Comparison of ENCODE assay signal across 21 cellular contexts in genomic region chr4:176034936-176035335, GRCh38.
"Had no signal": no experiment of that assay in that cellular context is flagged by ENCODE, and none has a peak within 500 bp of the region (broad histone marks: within the 10 kb centered on the region; RNA-seq: fewer than 3 reads in every experiment).

No MANE protein-coding gene starts in this region.

- H3K9me3 ChIP-seq: colonic mucosa, esophagus squamous epithelium had no signal

- H3K4me3 ChIP-seq: cardiac muscle cell, colonic mucosa, esophagus squamous epithelium, heart right ventricle, left ventricle myocardium inferior, lung, spleen, tibial nerve had no signal

- H3K27ac ChIP-seq: cardiac muscle cell, colonic mucosa, epithelial cell of prostate, esophagus squamous epithelium, foreskin keratinocyte, heart right ventricle, left ventricle myocardium inferior, spleen, tibial nerve had no signal

- ATAC-seq: activated CD8-positive, alpha-beta memory T cell treated with anti-CD3 and anti-CD28 coated beads, Interleukin-2, amount 10 ng/mL, durations not matched to agents 7 days and 5 days; activated CD8-positive, alpha-beta T cell treated with anti-CD3 and anti-CD28 coated beads, Interleukin-2, amount 10 ng/mL, durations not matched to agents 7 days and 5 days; activated naive CD8-positive, alpha-beta T cell treated with anti-CD3 and anti-CD28 coated beads, Interleukin-2, amount 50 U/mL, for 24 hours; foreskin keratinocyte; heart right ventricle; right cardiac atrium; T-helper 17 cell; WTC11 had no signal

- H3K27me3 ChIP-seq: cardiac muscle cell, colonic mucosa, esophagus squamous epithelium, foreskin keratinocyte, heart right ventricle, spleen, tibial nerve had no signal

- H3K36me3 ChIP-seq: cardiac muscle cell, colonic mucosa, esophagus squamous epithelium, heart right ventricle, left ventricle myocardium inferior, spleen, tibial nerve had no signal

- H3K4me1 ChIP-seq: colonic mucosa, esophagus squamous epithelium, heart right ventricle, left ventricle myocardium inferior, spleen, tibial nerve had no signal

- DNase-seq: activated CD8-positive, alpha-beta memory T cell treated with anti-CD3 and anti-CD28 coated beads, Interleukin-2, amount 10 ng/mL, durations not matched to agents 7 days and 5 days; activated CD8-positive, alpha-beta T cell treated with anti-CD3 and anti-CD28 coated beads, Interleukin-2, amount 10 ng/mL, durations not matched to agents 7 days and 5 days; activated T-cell treated with anti-CD3 and anti-CD28 coated beads, Interleukin-2, amount 50 U/mL, for 48 hours; cerebellar nuclear complex; colonic mucosa; effector CD8-positive, alpha-beta T cell; esophagus squamous epithelium; islet precursor cell; left ventricle myocardium inferior; right cardiac atrium; spleen; stimulated activated naive CD4-positive, alpha-beta T cell treated with Interleukin-2 at 50 U/mL for 16 hours; T-helper 17 cell had no signal
